In the genomic region with DNA sequence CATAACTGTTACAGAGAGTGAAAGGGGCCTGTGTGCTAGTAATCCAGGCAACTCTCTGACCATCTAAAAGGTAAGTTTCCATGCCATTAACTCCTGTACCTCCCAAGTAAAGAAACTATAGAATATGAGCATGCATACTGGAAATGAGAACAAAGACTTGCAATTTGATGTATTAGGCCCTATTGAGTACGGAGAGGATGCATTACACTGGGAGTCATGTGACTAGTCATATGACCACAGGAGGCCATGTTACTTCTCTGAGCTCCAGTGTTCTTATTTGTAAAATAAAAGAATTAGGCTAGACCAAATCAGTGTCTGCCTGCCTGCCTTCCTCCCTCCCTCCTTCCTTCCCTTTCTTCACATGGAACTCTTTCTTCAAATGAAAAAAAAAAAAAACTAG, we compare ENCODE assay signal across 19 cellular contexts.
DNase-seq lines count a peak whose midpoint lies in the region; ATAC-seq, FAIRE-seq and TF ChIP-seq lines count a peak whose summit lies in the region.
"Had no signal": no experiment of that assay in that cellular context is flagged by ENCODE, and none has a peak within 500 bp of the region (broad histone marks: within the 10 kb centered on the region; RNA-seq: fewer than 3 reads in every experiment).

No MANE protein-coding gene starts in this region.

- H3K79me2 ChIP-seq in DND-41 (ENCODE audit: insufficient read depth, low read length) = no peaks in the 10 kb centered on the region
- H3K79me2 ChIP-seq in GM12878 (ENCODE audit: control insufficient read depth, insufficient read depth, low read length) = no peaks in the 10 kb centered on the region

- RAD21 ChIA-PET in GM12878 (lab: Charles Lee; ENCODE audit: unreplicated experiment) = no interaction called here

- CTCF ChIA-PET in GM12878 (lab: Yijun Ruan, JAX) = no interaction called here

- no peaks in the 10 kb centered on the region for H3K36me3 ChIP-seq in DND-41 (ENCODE audit: insufficient read depth, low read length)
- H3K36me3 ChIP-seq in GM12878 (ENCODE audit: control insufficient read depth in 2 of 2, insufficient read depth in 2 of 2, low read length in 1 of 2) = no peaks in the 10 kb centered on the region
- H3K36me3 ChIP-seq in ascending aorta = no peaks in the 10 kb centered on the region
- H3K36me3 ChIP-seq: left lung, suprapubic skin had no signal

- H3K4me1 ChIP-seq in DND-41 (ENCODE audit: insufficient read depth, low read length) (no peaks in the 10 kb centered on the region), GM12878 (ENCODE audit: control insufficient read depth, insufficient read depth, low read length) (no peaks in the 10 kb centered on the region), ascending aorta (no peaks in the 10 kb centered on the region)
- H3K4me1 ChIP-seq: left lung, suprapubic skin had no signal

- WGBS in GM12878 (ENCODE audit: insufficient coverage, insufficient replicate concordance, low lambda C conversion rate, missing lambda C conversion rate) = 0% methylated on average over 1 of the region's 1 CpG

- H3K4me3 ChIP-seq in DND-41 (ENCODE audit: low read depth in 1 of 2, low read length in 2 of 2) = no peak overlapping the region
- H3K4me3 ChIP-seq in GM12878 = no peak overlapping the region
- no peak overlapping the region for H3K4me3 ChIP-seq in ascending aorta
- H3K4me3 ChIP-seq: left lung, suprapubic skin had no signal

- H2AFZ ChIP-seq in DND-41 (ENCODE audit: low read depth, low read length) (peak overlapping the region; percentile 50; the same call in 1 of the 2 replicates), GM12878 (ENCODE audit: control insufficient read depth, low read depth, low read length) (no peak overlapping the region)

- no TSS peak for BruUV-seq in GM12878 (replicated peaks; lab: Mats Ljungman, UMichigan)

- no peak for TF ChIP-seq RAD21 in GM12878 (IDR thresholded peaks at IDR 0.05; ENCODE audit: insufficient read depth, low read depth, low read length)

- no peak overlapping the region for H3K27ac ChIP-seq in DND-41 (ENCODE audit: low read length)
- H3K27ac ChIP-seq in GM12878 (ENCODE audit: control insufficient read depth, insufficient read depth) = no peak overlapping the region
- no peak overlapping the region for H3K27ac ChIP-seq in ascending aorta
- H3K27ac ChIP-seq: C4-2B, left lung, suprapubic skin had no signal

- no peak overlapping the region for H3K9ac ChIP-seq in DND-41 (ENCODE audit: low read depth, low read length)
- no peak overlapping the region for H3K9ac ChIP-seq in GM12878 (ENCODE audit: control insufficient read depth, insufficient read depth, low read length)
- H3K9ac ChIP-seq: SK-N-SH had no signal

- H4K20me1 ChIP-seq in DND-41 (ENCODE audit: insufficient read depth, low read length) = no peaks in the 10 kb centered on the region
- H4K20me1 ChIP-seq in GM12878 (ENCODE audit: control insufficient read depth, insufficient read depth) = no peaks in the 10 kb centered on the region

- FAIRE-seq in GM12878 (lab: Jason Lieb, UNC) = no peak

- intact Hi-C loops in GM12878 (cut with micrococcal nuclease; ENCODE audit: unreplicated experiment) (no loop called here), left ventricle myocardium superior (cut with micrococcal nuclease) (no loop called here), ascending aorta (cut with DNase I) (no loop called here)

- SMC1A ChIA-PET in GM12878 (lab: Charles Lee; ENCODE audit: uncharacterized antibody, unreplicated experiment) = no interaction called here

- ATAC-seq in DND-41 (ENCODE audit: insufficient read depth, low read depth) (no peak), GM12878 (no peak), left ventricle myocardium superior (peak; percentile 8), GM19455 (IDR thresholded peaks at IDR 0.05; ENCODE audit: unreplicated experiment) (no peak), GM21619 (IDR thresholded peaks at IDR 0.05; ENCODE audit: unreplicated experiment) (no peak)
- ATAC-seq: activated CD8-positive, alpha-beta T cell treated with anti-CD3 and anti-CD28 coated beads for 36 hours had no signal

- no peak for TF ChIP-seq EP300 in GM12878 (IDR thresholded peaks at IDR 0.05; ENCODE audit: borderline replicate concordance in 1 of 2, control insufficient read depth in 1 of 2, low read depth in 2 of 2, low read length in 2 of 2)

- H3K9me3 ChIP-seq in DND-41 (ENCODE audit: insufficient read depth, low read length, severe bottlenecking) = no peaks in the 10 kb centered on the region
- no peaks in the 10 kb centered on the region for H3K9me3 ChIP-seq in GM12878 (replicated peaks; ENCODE audit: control insufficient read depth, insufficient read depth, low read length)
- no peaks in the 10 kb centered on the region for H3K9me3 ChIP-seq in ascending aorta
- H3K9me3 ChIP-seq: left lung, SK-N-SH, suprapubic skin had no signal

- POLR2A ChIA-PET in GM12878 (lab: Charles Lee) = no interaction called here

- no peak overlapping the region for H3K4me2 ChIP-seq in DND-41 (ENCODE audit: insufficient read depth, low read length)
- H3K4me2 ChIP-seq in GM12878 (ENCODE audit: control insufficient read depth, insufficient read depth) = no peak overlapping the region
- H3K4me2 ChIP-seq: SK-N-SH had no signal

- TF ChIP-seq POLR2A in GM12878 (IDR thresholded peaks at IDR 0.05; ENCODE audit: low read depth, low read length) = no peak

- TF ChIP-seq CTCF in DND-41 (IDR thresholded peaks at IDR 0.05; ENCODE audit: borderline replicate concordance, extremely low read depth, low read length, poor library complexity, severe bottlenecking) (no peak), GM12878 (IDR thresholded peaks at IDR 0.05 in 2 of 3, conservative IDR thresholded peaks at IDR 0.05 in 1 of 3; ENCODE audit: control insufficient read depth in 2 of 3, extremely low read depth in 1 of 3, insufficient read depth in 1 of 3, low read depth in 3 of 3, low read length in 3 of 3) (no peak), ascending aorta (IDR thresholded peaks at IDR 0.05) (no peak)

- in situ Hi-C loops in GM12878 (cut with MboI) = no loop called here

- DNase-seq in DND-41 = no peak
- DNase-seq in NCI-H226 = peak; percentile 53
- DNase-seq in GM12878 (ENCODE audit: low read depth, low spot score) = no peak
- no peak for DNase-seq in left ventricle myocardium superior
- no peak for DNase-seq in ascending aorta (ENCODE audit: low spot score in 2 of 2)
- no peak for DNase-seq in NCI-H2227 treated with DMSO at 0.1 percent for 48 hours (lab: John Stamatoyannopoulos, UW)
- DNase-seq: ACHN; activated CD8-positive, alpha-beta T cell treated with anti-CD3 and anti-CD28 coated beads for 36 hours; Calu3; immature natural killer cell; left lung; NCI-H1694; posterior cingulate gyrus; SK-N-SH; stimulated activated CD4-positive, alpha-beta T cell treated with anti-CD3 and anti-CD28 coated beads, Interleukin-1b, Interleukin-23, amount 100 ng/mL, for 48 hours had no signal

- no peaks in the 10 kb centered on the region for H3K27me3 ChIP-seq in DND-41 (ENCODE audit: insufficient read depth, low read length, poor library complexity)
- H3K27me3 ChIP-seq in GM12878 (replicated peaks in 1 of 2; ENCODE audit: control insufficient read depth in 2 of 2, insufficient read depth in 2 of 2, low read length in 1 of 2) = no peaks in the 10 kb centered on the region; a peak in 1 of 4 replicates
- no peaks in the 10 kb centered on the region for H3K27me3 ChIP-seq in ascending aorta
- H3K27me3 ChIP-seq: left lung, suprapubic skin had no signal

TF ChIP-seq in GM12878, 131 proteins besides CTCF, POLR2A, EP300 and RAD21:
- no peak for TF ChIP-seq ZNF24 (IDR thresholded peaks at IDR 0.05)
- TF ChIP-seq, protein P1, sequence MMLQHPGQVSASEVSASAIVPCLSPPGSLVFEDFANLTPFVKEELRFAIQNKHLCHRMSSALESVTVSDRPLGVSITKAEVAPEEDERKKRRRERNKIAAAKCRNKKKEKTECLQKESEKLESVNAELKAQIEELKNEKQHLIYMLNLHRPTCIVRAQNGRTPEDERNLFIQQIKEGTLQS (IDR thresholded peaks at IDR 0.05; ENCODE audit: borderline replicate concordance, extremely low read depth, low read depth, low read length) = no peak
- TF ChIP-seq RAD51 (IDR thresholded peaks at IDR 0.05) = peak; percentile 54; the same call in 1 of the 2 replicates
